Comparison of ENCODE assay signal across 28 cellular contexts in genomic region chr5:10585120-10585915, GRCh38. TPM values are rescaled to one million over a fixed set of nuclear protein-coding genes. Genes with fewer than 3 reads are reported as not detected.
A peak's percentile ranks its signal among the peaks of the same experiment; 100 is the strongest.
DNase-seq lines count a peak whose midpoint lies in the region; ATAC-seq, FAIRE-seq and TF ChIP-seq lines count a peak whose summit lies in the region.
"Had no signal": no experiment of that assay in that cellular context is flagged by ENCODE, and none has a peak within 500 bp of the region (broad histone marks: within the 10 kb centered on the region; RNA-seq: fewer than 3 reads in every experiment).

No MANE protein-coding gene starts in this region.

- no peaks in the 10 kb centered on the region for H3K9me3 Mint-ChIP-seq in activated T-helper 2 cell treated with anti-CD3 and anti-CD28 coated beads, Interferon-gamma antibody, Interleukin-2, Interleukin-4, amounts not matched to agents 10 μg/mL and 5 μg/mL and 100 μg/mL, durations not matched to agents 14 hours and 24 hours and 36 hours
- no peaks in the 10 kb centered on the region for H3K9me3 Mint-ChIP-seq in stimulated activated effector memory CD8-positive, alpha-beta T cell treated with anti-CD3 and anti-CD28 coated beads, Interleukin-12 subunit alpha, Interleukin-12 subunit beta, amount 100 ng/mL, for 72 hours

- intact Hi-C loops in activated T-helper 2 cell treated with anti-CD3 and anti-CD28 coated beads, Interferon-gamma antibody, Interleukin-2, Interleukin-4, amounts not matched to agents 10 μg/mL and 5 μg/mL and 100 μg/mL, durations not matched to agents 14 hours and 24 hours and 36 hours (cut with micrococcal nuclease): no loop called here
- intact Hi-C loops in sciatic nerve (cut with DNase I): no loop called here

- peak overlapping the region; percentile 4 for H3K27ac Mint-ChIP-seq in activated T-helper 2 cell treated with anti-CD3 and anti-CD28 coated beads, Interferon-gamma antibody, Interleukin-2, Interleukin-4, amounts not matched to agents 10 μg/mL and 5 μg/mL and 100 μg/mL, durations not matched to agents 14 hours and 24 hours and 36 hours
- H3K27ac Mint-ChIP-seq in stimulated activated effector memory CD8-positive, alpha-beta T cell treated with anti-CD3 and anti-CD28 coated beads, Interleukin-12 subunit alpha, Interleukin-12 subunit beta, amount 100 ng/mL, for 72 hours: no peak overlapping the region
- H3K27ac Mint-ChIP-seq: GM23338, neural progenitor cell had no signal

- H3K4me3 Mint-ChIP-seq in activated T-helper 2 cell treated with anti-CD3 and anti-CD28 coated beads, Interferon-gamma antibody, Interleukin-2, Interleukin-4, amounts not matched to agents 10 μg/mL and 5 μg/mL and 100 μg/mL, durations not matched to agents 14 hours and 24 hours and 36 hours (ENCODE audit: low read depth): no peak overlapping the region
- H3K4me3 Mint-ChIP-seq in stimulated activated effector memory CD8-positive, alpha-beta T cell treated with anti-CD3 and anti-CD28 coated beads, Interleukin-12 subunit alpha, Interleukin-12 subunit beta, amount 100 ng/mL, for 72 hours: no peak overlapping the region
- H3K4me3 Mint-ChIP-seq: GM23338, neural progenitor cell had no signal

- H3K4me2 ChIP-seq in BLaER1 treated with 17β-estradiol and CSF1 and Interleukin-3, amounts not matched to agents 10 nM and 100 nM: peak overlapping the region; percentile 4 to 80 (median 59); a peak in 17 of 22 replicates
- peak overlapping the region; percentile 1; the same call in 1 of the 2 replicates for H3K4me2 ChIP-seq in KMS-11
- H3K4me2 ChIP-seq: GM23338, neural progenitor cell had no signal

- peaks cover 0 to 99% (median 52%) of the 10 kb centered on the region in 11 experiments; a peak in 15 of 22 replicates for H4K20me1 ChIP-seq in BLaER1 treated with 17β-estradiol and CSF1 and Interleukin-3, amounts not matched to agents 10 nM and 100 nM
- no peaks in the 10 kb centered on the region; the same call in 1 of the 2 replicates for H4K20me1 ChIP-seq in KMS-11 (ENCODE audit: insufficient read depth)

- no peak overlapping the region for H3K4me3 ChIP-seq in BLaER1 treated with 17β-estradiol and CSF1 and Interleukin-3, amounts not matched to agents 10 nM and 100 nM
- H3K4me3 ChIP-seq in KMS-11 (IDR thresholded peaks at IDR 0.05; ENCODE audit: insufficient read depth, low read depth, low read length): no peak overlapping the region
- H3K4me3 ChIP-seq: esophagus squamous epithelium, gastroesophageal sphincter, GM23338, lung, neural progenitor cell, skin epidermis, tibial nerve had no signal

- TF ChIP-seq POLR2A in H54 (IDR thresholded peaks at IDR 0.05; ENCODE audit: low read depth, low read length): no peak

- H2AFZ ChIP-seq in KMS-11 (ENCODE audit: low read depth): no peak overlapping the region
- H2AFZ ChIP-seq: GM23338, neural progenitor cell had no signal

- H3K79me2 ChIP-seq in KMS-11 (ENCODE audit: insufficient read depth, low read depth): 0 out of 2 replicates have a peak, but pooled peaks cover 4% of the 10 kb centered on the region

- H3K27ac ChIP-seq in BLaER1 treated with 17β-estradiol and CSF1 and Interleukin-3, amounts not matched to agents 10 nM and 100 nM: 0 out of 22 replicates have a peak overlapping the region, but pooled peaks of 1 of the 11 experiments have one; percentile 9
- no peak overlapping the region for H3K27ac ChIP-seq in KMS-11
- H3K27ac ChIP-seq: esophagus squamous epithelium, gastroesophageal sphincter, neural progenitor cell, tibial nerve had no signal

- peaks cover 0 to 10% (median 7%) of the 10 kb centered on the region in 11 experiments; a peak in 15 of 22 replicates for H3K9me3 ChIP-seq in BLaER1 treated with 17β-estradiol and CSF1 and Interleukin-3, amounts not matched to agents 10 nM and 100 nM (replicated peaks in 1 of 11)
- H3K9me3 ChIP-seq: esophagus squamous epithelium had no signal

- peaks cover 0 to 43% (median 15%) of the 10 kb centered on the region in 11 experiments; a peak in 10 of 22 replicates for H3K36me3 ChIP-seq in BLaER1 treated with 17β-estradiol and CSF1 and Interleukin-3, amounts not matched to agents 10 nM and 100 nM
- no peaks in the 10 kb centered on the region for H3K36me3 ChIP-seq in KMS-11 (ENCODE audit: insufficient read depth)
- H3K36me3 ChIP-seq: esophagus squamous epithelium, gastroesophageal sphincter, neural progenitor cell had no signal

- H3K4me1 ChIP-seq in BLaER1 treated with 17β-estradiol and CSF1 and Interleukin-3, amounts not matched to agents 10 nM and 100 nM: peaks cover 7 to 83% (median 68%) of the 10 kb centered on the region in 10 experiments; a peak in 18 of 20 replicates
- peaks cover 20% of the 10 kb centered on the region for H3K4me1 ChIP-seq in KMS-11 (ENCODE audit: low read depth, poor library complexity, severe bottlenecking)
- H3K4me1 ChIP-seq: gastroesophageal sphincter had no signal

- H3K27me3 ChIP-seq in BLaER1 treated with 17β-estradiol and CSF1 and Interleukin-3, amounts not matched to agents 10 nM and 100 nM: no peaks in the 10 kb centered on the region
- H3K27me3 ChIP-seq in KMS-11 (ENCODE audit: insufficient read depth, low read depth): no peaks in the 10 kb centered on the region
- H3K27me3 ChIP-seq: neural progenitor cell, tibial nerve had no signal

- no peak overlapping the region for H3K9ac ChIP-seq in BLaER1 treated with 17β-estradiol and CSF1 and Interleukin-3, amounts not matched to agents 10 nM and 100 nM
- H3K9ac ChIP-seq in KMS-11: no peak overlapping the region
- H3K9ac ChIP-seq: neural progenitor cell had no signal

- DNase-seq in activated T-helper 2 cell treated with anti-CD3 and anti-CD28 coated beads, Interferon-gamma antibody, Interleukin-2, Interleukin-4, amounts not matched to agents 10 μg/mL and 5 μg/mL and 100 μg/mL, durations not matched to agents 14 hours and 24 hours and 36 hours (ENCODE audit: low spot score): no peak
- peak; percentile 47 for DNase-seq in sciatic nerve (ENCODE audit: low spot score)
- no peak for DNase-seq in SHP77 (lab: John Stamatoyannopoulos, UW)
- DNase-seq in stimulated activated effector memory CD8-positive, alpha-beta T cell treated with anti-CD3 and anti-CD28 coated beads, Interleukin-12 subunit alpha, Interleukin-12 subunit beta, amount 100 ng/mL, for 72 hours (ENCODE audit: low spot score in 2 of 2): no peak
- no peak for DNase-seq in H54 (ENCODE audit: insufficient read length, low spot score)
- DNase-seq: ACHN; activated CD4-positive, alpha-beta T cell treated with anti-CD3 and anti-CD28 coated beads, Interleukin-2, amount 10 ng/mL, durations not matched to agents 24 days and 14 days; activated effector memory CD4-positive, alpha-beta T cell treated with anti-CD3 and anti-CD28 coated beads, Interleukin-2, amount 50 U/mL, for 16 hours; CD4-positive, CD25-positive, alpha-beta regulatory T cell; esophagus squamous epithelium; GF-D8; kidney; NCI-H1105 treated with DMSO at 0.1 percent for 48 hours; NCI-H2081 treated with DMSO at 0.1 percent for 48 hours; NCI-H510A; NK-92 treated with Interleukin-12 subunit alpha and Interleukin-12 subunit beta, amount 100 ng/mL, for 24 hours; stimulated activated CD4-positive, alpha-beta T cell treated with anti-CD3 and anti-CD28 coated beads, Interleukin-2, amount 100 ng/mL, for 24 hours; T-helper 2 cell had no signal

- TF ChIP-seq CTCF in KMS-11 (conservative IDR thresholded peaks at IDR 0.05; ENCODE audit: low read depth, low read length): no peak

- H3K27me3 Mint-ChIP-seq in activated T-helper 2 cell treated with anti-CD3 and anti-CD28 coated beads, Interferon-gamma antibody, Interleukin-2, Interleukin-4, amounts not matched to agents 10 μg/mL and 5 μg/mL and 100 μg/mL, durations not matched to agents 14 hours and 24 hours and 36 hours (ENCODE audit: low read depth): peaks cover 5% of the 10 kb centered on the region
- H3K27me3 Mint-ChIP-seq: CD4-positive, CD25-positive, alpha-beta regulatory T cell had no signal

- H3K36me3 Mint-ChIP-seq in activated T-helper 2 cell treated with anti-CD3 and anti-CD28 coated beads, Interferon-gamma antibody, Interleukin-2, Interleukin-4, amounts not matched to agents 10 μg/mL and 5 μg/mL and 100 μg/mL, durations not matched to agents 14 hours and 24 hours and 36 hours (ENCODE audit: low read depth): peaks cover 43% of the 10 kb centered on the region
- H3K36me3 Mint-ChIP-seq in stimulated activated effector memory CD8-positive, alpha-beta T cell treated with anti-CD3 and anti-CD28 coated beads, Interleukin-12 subunit alpha, Interleukin-12 subunit beta, amount 100 ng/mL, for 72 hours: no peaks in the 10 kb centered on the region

- no peak for FAIRE-seq in H54 (lab: Jason Lieb, UNC)
- FAIRE-seq: kidney, RCC 7860 had no signal

- ATAC-seq in sciatic nerve: no peak
- ATAC-seq in HG03097 (IDR thresholded peaks at IDR 0.05; ENCODE audit: low FRiP score, unreplicated experiment): no peak
- ATAC-seq in stimulated activated effector memory CD8-positive, alpha-beta T cell treated with anti-CD3 and anti-CD28 coated beads, Interleukin-12 subunit alpha, Interleukin-12 subunit beta, amount 100 ng/mL, for 72 hours: no peak
- ATAC-seq: gastroesophageal sphincter, GM23338 had no signal

- H3K4me1 Mint-ChIP-seq in activated T-helper 2 cell treated with anti-CD3 and anti-CD28 coated beads, Interferon-gamma antibody, Interleukin-2, Interleukin-4, amounts not matched to agents 10 μg/mL and 5 μg/mL and 100 μg/mL, durations not matched to agents 14 hours and 24 hours and 36 hours (ENCODE audit: low read depth): peaks cover 65% of the 10 kb centered on the region
- peaks cover 44% of the 10 kb centered on the region for H3K4me1 Mint-ChIP-seq in stimulated activated effector memory CD8-positive, alpha-beta T cell treated with anti-CD3 and anti-CD28 coated beads, Interleukin-12 subunit alpha, Interleukin-12 subunit beta, amount 100 ng/mL, for 72 hours

RNA-seq across cellular contexts. Expression of gene ANKRD33B, which starts 21.4 kb away (rescaled TPM):
- total RNA-seq in activated T-helper 2 cell treated with anti-CD3 and anti-CD28 coated beads, Interferon-gamma antibody, Interleukin-2, Interleukin-4, amounts not matched to agents 10 μg/mL and 5 μg/mL and 100 μg/mL, durations not matched to agents 14 hours and 24 hours and 36 hours: 31.1 and 31.5 TPM in 2 replicates
- 22.6 TPM for total RNA-seq in sciatic nerve
